ENCODE assay signal across 9 cellular contexts in the genomic region with DNA sequence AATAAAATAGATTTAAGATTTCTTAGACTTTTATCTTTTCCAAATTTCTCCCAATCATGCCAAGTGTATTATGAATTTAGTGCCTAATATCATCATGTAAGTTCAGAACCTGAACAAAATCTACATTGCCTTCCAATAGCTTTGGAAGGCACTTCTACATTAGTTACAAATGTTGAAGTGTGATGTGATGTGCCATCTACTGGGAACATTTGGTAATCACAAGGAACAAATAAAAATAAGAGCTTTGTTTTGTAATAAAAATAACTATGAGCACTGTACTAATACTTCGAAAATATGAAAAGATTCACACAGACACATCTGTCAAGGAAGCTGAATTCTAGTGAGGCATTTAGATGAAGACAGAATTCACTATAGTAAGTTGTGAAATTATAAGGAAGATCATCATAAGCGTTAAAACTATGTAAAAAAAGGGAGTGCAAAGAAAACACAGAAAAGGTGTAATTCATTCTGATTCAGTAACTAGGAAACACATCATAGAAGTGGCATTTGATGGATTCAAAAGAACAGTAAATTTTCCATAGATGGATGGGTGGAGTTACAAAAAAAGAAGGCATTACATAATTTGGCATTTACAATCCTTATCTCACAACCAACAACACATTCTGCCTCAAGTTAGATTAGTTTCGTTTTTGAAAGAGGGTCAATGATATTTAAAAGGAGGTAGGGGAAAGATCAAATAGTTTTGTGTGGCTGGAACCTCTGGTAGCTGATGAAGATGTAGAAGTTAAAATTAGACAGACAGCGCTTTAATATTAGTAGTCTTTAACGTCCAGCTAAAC.
DNase-seq lines count a peak whose midpoint lies in the region; ATAC-seq, FAIRE-seq and TF ChIP-seq lines count a peak whose summit lies in the region.
"Had no signal": no experiment of that assay in that cellular context is flagged by ENCODE, and none has a peak within 500 bp of the region (broad histone marks: within the 10 kb centered on the region; RNA-seq: fewer than 3 reads in every experiment).

No MANE protein-coding gene starts in this region.

- no peak overlapping the region for H2BK15ac ChIP-seq in H1 (ENCODE audit: low read length)

- H3K4ac ChIP-seq in H1 (replicated peaks; ENCODE audit: insufficient read length, low read depth, low read length): no peak overlapping the region

- no peak overlapping the region for H2BK12ac ChIP-seq in H1 (ENCODE audit: low read depth, low read length)

- no peak overlapping the region for H3K4me2 ChIP-seq in H1 (ENCODE audit: insufficient read depth in 1 of 2, low read depth in 2 of 2, low read length in 2 of 2)
- peak overlapping the region; percentile 46 for H3K4me2 ChIP-seq in osteoblast (ENCODE audit: insufficient read depth, low read length)

- H3K36me3 Mint-ChIP-seq in CD8-positive, alpha-beta T cell: peaks cover 30% of the 10 kb centered on the region
- peaks cover 26% of the 10 kb centered on the region for H3K36me3 Mint-ChIP-seq in activated CD4-positive, alpha-beta memory T cell treated with anti-CD3 and anti-CD28 coated beads for 36 hours

- H2AFZ ChIP-seq in H1 (ENCODE audit: low read length) (no peak overlapping the region), osteoblast (ENCODE audit: low read length) (no peak overlapping the region)

- CTCF ChIA-PET in CD8-positive, alpha-beta T cell (lab: Charles Lee): interaction anchor here (0.7 kb wide), 2 partner anchors 22 kb away, joined by 3 to 4 read pairs; no protein-coding TSS in a partner anchor
- CTCF ChIA-PET in H1 (lab: Charles Lee; ENCODE audit: partially characterized antibody): interaction anchor here (0.6 to 3.0 kb wide), 21 partner anchors 8 to 610 kb away, joined by 3 to 14 read pairs (median 3); no protein-coding TSS in a partner anchor
- CTCF ChIA-PET in activated CD4-positive, alpha-beta memory T cell treated with anti-CD3 and anti-CD28 coated beads for 36 hours (lab: Charles Lee): interaction anchor here (0.6 to 1.4 kb wide), 5 partner anchors 11 to 248 kb away, joined by 3 to 5 read pairs (median 4); no protein-coding TSS in a partner anchor

- no peak overlapping the region for H4K91ac ChIP-seq in H1 (replicated peaks; ENCODE audit: insufficient read length, low read length)

- H3K27ac ChIP-seq in CD8-positive, alpha-beta T cell (ENCODE audit: low read depth, low read length): no peak overlapping the region
- no peak overlapping the region for H3K27ac ChIP-seq in H1 (ENCODE audit: low read depth, low read length)
- no peak overlapping the region for H3K27ac ChIP-seq in osteoblast (ENCODE audit: low read depth, low read length)

- ATAC-seq in CD8-positive, alpha-beta T cell: no peak
- peak; percentile 60 for ATAC-seq in GM21619 (IDR thresholded peaks at IDR 0.05; ENCODE audit: unreplicated experiment)
- no peak for ATAC-seq in GM21381 (IDR thresholded peaks at IDR 0.05; ENCODE audit: unreplicated experiment)

- intact Hi-C loops in CD8-positive, alpha-beta T cell (cut with DNase I, micrococcal nuclease): no loop called here
- intact Hi-C loops in activated CD4-positive, alpha-beta memory T cell treated with anti-CD3 and anti-CD28 coated beads for 36 hours (cut with micrococcal nuclease): no loop called here

- TF ChIP-seq POLR2A in H1 (IDR thresholded peaks at IDR 0.05; ENCODE audit: control extremely low read depth in 1 of 2, low read depth in 2 of 2, low read length in 2 of 2): no peak

- TF ChIP-seq EP300 in H1 (IDR thresholded peaks at IDR 0.05; ENCODE audit: borderline replicate concordance in 1 of 2, low read depth in 2 of 2, low read length in 2 of 2): no peak

- H2BK20ac ChIP-seq in H1 (ENCODE audit: low read length): no peak overlapping the region

- H3K27ac Mint-ChIP-seq in CD8-positive, alpha-beta T cell: peak overlapping the region; percentile 23
- H3K27ac Mint-ChIP-seq in activated CD4-positive, alpha-beta memory T cell treated with anti-CD3 and anti-CD28 coated beads for 36 hours: no peak overlapping the region

- H4K8ac ChIP-seq in H1 (ENCODE audit: extremely low read depth, insufficient read depth, low read length): no peak overlapping the region

- H3K79me1 ChIP-seq in H1 (ENCODE audit: low read depth, low read length): no peaks in the 10 kb centered on the region

- H2BK120ac ChIP-seq in H1 (replicated peaks; ENCODE audit: low read depth, low read length): no peak overlapping the region

- H3K9ac ChIP-seq in H1 (replicated peaks in 1 of 4; ENCODE audit: extremely low read depth in 1 of 4, low read depth in 3 of 4, low read length in 3 of 4): no peak overlapping the region

- peak; percentile 44 to 46 for TF ChIP-seq RAD21 in H1 (IDR thresholded peaks at IDR 0.05 in 1 of 2, conservative IDR thresholded peaks at IDR 0.05 in 1 of 2; ENCODE audit: low read depth in 2 of 2, low read length in 2 of 2)

- H3K4me1 ChIP-seq in CD8-positive, alpha-beta T cell (ENCODE audit: insufficient read depth, low read length): no peaks in the 10 kb centered on the region
- no peaks in the 10 kb centered on the region for H3K4me1 ChIP-seq in H1 (replicated peaks in 1 of 4; ENCODE audit: control insufficient read depth in 3 of 4, insufficient read depth in 4 of 4, low read length in 3 of 4)
- peaks cover 5% of the 10 kb centered on the region for H3K4me1 ChIP-seq in osteoblast (ENCODE audit: insufficient read depth, low read length)

- H3K4me3 ChIP-seq in CD8-positive, alpha-beta T cell (ENCODE audit: low read depth, low read length): no peak overlapping the region
- H3K4me3 ChIP-seq in H1 (ENCODE audit: extremely low read depth in 1 of 4, insufficient read depth in 2 of 4, low read depth in 3 of 4, low read length in 4 of 4): no peak overlapping the region
- no peak overlapping the region for H3K4me3 ChIP-seq in osteoblast (ENCODE audit: insufficient read depth, low read length)

- H3K23ac ChIP-seq in H1 (ENCODE audit: insufficient read length): no peak overlapping the region

- no peak overlapping the region for H3K18ac ChIP-seq in H1 (ENCODE audit: extremely low read depth, low read length)

- H3K4me1 Mint-ChIP-seq in CD8-positive, alpha-beta T cell (ENCODE audit: low read depth): peaks cover 13% of the 10 kb centered on the region
- peaks cover 18% of the 10 kb centered on the region for H3K4me1 Mint-ChIP-seq in activated CD4-positive, alpha-beta memory T cell treated with anti-CD3 and anti-CD28 coated beads for 36 hours (ENCODE audit: low read depth)

- H3K27me3 Mint-ChIP-seq in CD8-positive, alpha-beta T cell (ENCODE audit: low read depth): no peaks in the 10 kb centered on the region
- H3K27me3 Mint-ChIP-seq in activated CD4-positive, alpha-beta memory T cell treated with anti-CD3 and anti-CD28 coated beads for 36 hours: no peaks in the 10 kb centered on the region
- H3K27me3 Mint-ChIP-seq: naive B cell had no signal

- H3K23me2 ChIP-seq in H1 (ENCODE audit: low read depth, low read length): no peaks in the 10 kb centered on the region

- H4K5ac ChIP-seq in H1 (ENCODE audit: insufficient read length, low read depth, low read length): no peak overlapping the region

- H2BK5ac ChIP-seq in H1 (ENCODE audit: low read depth, low read length): no peak overlapping the region

- no peak overlapping the region for H3K56ac ChIP-seq in H1 (replicated peaks; ENCODE audit: insufficient read length, low read depth, low read length)

- H3K36me3 ChIP-seq in CD8-positive, alpha-beta T cell (ENCODE audit: insufficient read depth, low read length): no peaks in the 10 kb centered on the region
- H3K36me3 ChIP-seq in H1 (ENCODE audit: control insufficient read depth in 2 of 4, insufficient read depth in 4 of 4, low read length in 3 of 4) (peaks cover 0 to 2% (median 0%) of the 10 kb centered on the region in 4 experiments; a peak in 2 of 8 replicates), osteoblast (ENCODE audit: insufficient read depth, low read length) (no peaks in the 10 kb centered on the region)

- H3K79me2 ChIP-seq in H1 (ENCODE audit: control insufficient read depth in 1 of 2, insufficient read depth in 2 of 2, low read length in 2 of 2): no peaks in the 10 kb centered on the region
- no peaks in the 10 kb centered on the region for H3K79me2 ChIP-seq in osteoblast (ENCODE audit: insufficient read depth, low read length)

- H4K20me1 ChIP-seq in H1 (replicated peaks in 1 of 2; ENCODE audit: control insufficient read depth in 1 of 2, insufficient read depth in 2 of 2, low read length in 2 of 2) (no peaks in the 10 kb centered on the region), osteoblast (ENCODE audit: insufficient read depth, low read length) (no peaks in the 10 kb centered on the region)

- H3K27me3 ChIP-seq in CD8-positive, alpha-beta T cell (ENCODE audit: insufficient read depth, low read length): no peaks in the 10 kb centered on the region
- no peaks in the 10 kb centered on the region for H3K27me3 ChIP-seq in H1 (replicated peaks in 1 of 4; ENCODE audit: control insufficient read depth in 3 of 4, extremely low read depth in 1 of 4, insufficient read depth in 3 of 4, low read length in 3 of 4)
- no peaks in the 10 kb centered on the region for H3K27me3 ChIP-seq in osteoblast (ENCODE audit: insufficient read depth, low read length)

- peak; percentile 44 for TF ChIP-seq CTCF in CD8-positive, alpha-beta T cell (IDR thresholded peaks at IDR 0.05)
- TF ChIP-seq CTCF in H1 (IDR thresholded peaks at IDR 0.05; ENCODE audit: control extremely low read depth in 1 of 3, insufficient read depth in 1 of 3, low read depth in 1 of 3, low read length in 3 of 3) (peak in 1 of 3 experiments; percentile 34; a peak in 2 of 4 replicates), osteoblast (IDR thresholded peaks at IDR 0.05; ENCODE audit: extremely low read depth, low read depth, low read length) (peak; percentile 53)

- no peaks in the 10 kb centered on the region for H3K9me3 ChIP-seq in CD8-positive, alpha-beta T cell (ENCODE audit: low read length)
- H3K9me3 ChIP-seq in H1 (ENCODE audit: insufficient read depth in 2 of 2, low read depth in 1 of 2, low read length in 1 of 2) (no peaks in the 10 kb centered on the region), osteoblast (ENCODE audit: low read depth, low read length) (no peaks in the 10 kb centered on the region)

- 80% methylated on average over 5 of the region's 5 CpGs; no CpG with 5 or more reads in 1 of the 2 experiments for WGBS in H1 (ENCODE audit: extremely low coverage in 1 of 2, insufficient coverage in 1 of 2, insufficient read length in 1 of 2, insufficient replicate concordance in 2 of 2, low coverage in 1 of 2, low lambda C conversion rate in 2 of 2, missing lambda C conversion rate in 1 of 2), 2 experiments

- POLR2A ChIA-PET in CD8-positive, alpha-beta T cell (lab: Charles Lee): no interaction called here
- POLR2A ChIA-PET in H1 (lab: Charles Lee; ENCODE audit: partially characterized antibody): no interaction called here
- POLR2A ChIA-PET in activated CD4-positive, alpha-beta memory T cell treated with anti-CD3 and anti-CD28 coated beads for 36 hours (lab: Charles Lee): no interaction called here

- no peak for DNase-seq in CD8-positive, alpha-beta T cell
- DNase-seq in NCI-H69 (lab: John Stamatoyannopoulos, UW) (peak; percentile 61), H1 (ENCODE audit: low read depth in 1 of 2, low spot score in 2 of 2) (no peak), osteoblast (ENCODE audit: insufficient read length, low spot score, missing footprints) (no peak), DMS79 (lab: John Stamatoyannopoulos, UW) (no peak)
- no peak for DNase-seq in activated CD4-positive, alpha-beta memory T cell treated with anti-CD3 and anti-CD28 coated beads for 36 hours
- DNase-seq: naive B cell had no signal

- peak; percentile 77 for FAIRE-seq in H1 (lab: Jason Lieb, UNC)

- H2AK5ac ChIP-seq in H1 (ENCODE audit: low read depth, low read length): no peak overlapping the region

- H3K4me3 Mint-ChIP-seq in CD8-positive, alpha-beta T cell: peak overlapping the region; percentile 42
- no peak overlapping the region for H3K4me3 Mint-ChIP-seq in activated CD4-positive, alpha-beta memory T cell treated with anti-CD3 and anti-CD28 coated beads for 36 hours

- H3K9me3 Mint-ChIP-seq in CD8-positive, alpha-beta T cell: no peaks in the 10 kb centered on the region
- no peaks in the 10 kb centered on the region for H3K9me3 Mint-ChIP-seq in activated CD4-positive, alpha-beta memory T cell treated with anti-CD3 and anti-CD28 coated beads for 36 hours

- no peak overlapping the region for H3K14ac ChIP-seq in H1 (ENCODE audit: insufficient read length)
